In the genomic region with DNA sequence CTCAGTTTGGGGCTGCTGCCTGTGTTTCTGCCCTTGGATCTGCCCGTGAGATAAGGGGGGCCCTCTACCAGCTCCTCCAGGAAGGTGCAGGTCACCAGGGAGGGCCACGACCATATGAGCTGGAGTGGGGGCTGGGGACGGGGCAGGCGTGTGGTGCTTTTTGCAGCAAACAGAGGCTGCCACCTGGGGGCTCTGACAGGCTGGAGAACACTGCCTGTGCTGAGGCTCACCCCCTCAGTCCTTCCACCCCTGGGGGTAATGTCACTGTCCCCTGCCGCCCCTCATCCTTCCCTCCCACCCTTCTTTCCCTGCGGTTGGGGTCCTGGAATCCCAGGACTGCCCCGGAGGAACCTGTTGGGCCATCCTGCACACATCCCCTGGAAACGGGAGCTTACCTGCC, we compare ENCODE assay signal across 1 cellular context.
TF ChIP-seq lines count a peak whose summit lies in the region.

No MANE protein-coding gene starts in this region.

TF ChIP-seq in K562, 482 proteins besides CTCF, POLR2A, EP300 and RAD21:
- no peak for TF ChIP-seq CHD1 (IDR thresholded peaks at IDR 0.05; ENCODE audit: low read length)
- TF ChIP-seq, protein P1, sequence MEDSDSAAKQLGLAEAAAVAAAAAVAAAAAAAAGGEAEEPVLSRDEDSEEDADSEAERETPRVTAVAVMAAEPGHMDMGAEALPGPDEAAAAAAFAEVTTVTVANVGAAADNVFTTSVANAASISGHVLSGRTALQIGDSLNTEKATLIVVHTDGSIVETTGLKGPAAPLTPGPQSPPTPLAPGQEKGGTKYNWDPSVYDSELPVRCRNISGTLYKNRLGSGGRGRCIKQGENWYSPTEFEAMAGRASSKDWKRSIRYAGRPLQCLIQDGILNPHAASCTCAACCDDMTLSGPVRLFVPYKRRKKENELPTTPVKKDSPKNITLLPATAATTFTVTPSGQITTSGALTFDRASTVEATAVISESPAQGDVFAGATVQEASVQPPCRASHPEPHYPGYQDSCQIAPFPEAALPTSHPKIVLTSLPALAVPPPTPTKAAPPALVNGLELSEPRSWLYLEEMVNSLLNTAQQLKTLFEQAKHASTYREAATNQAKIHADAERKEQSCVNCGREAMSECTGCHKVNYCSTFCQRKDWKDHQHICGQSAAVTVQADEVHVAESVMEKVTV (CRISPR knock-in tag; IDR thresholded peaks at IDR 0.05): no peak
- no peak for TF ChIP-seq CBX2 (IDR thresholded peaks at IDR 0.05; ENCODE audit: insufficient read depth, low read length, poor library complexity, severe bottlenecking)
- TF ChIP-seq, protein P2, sequence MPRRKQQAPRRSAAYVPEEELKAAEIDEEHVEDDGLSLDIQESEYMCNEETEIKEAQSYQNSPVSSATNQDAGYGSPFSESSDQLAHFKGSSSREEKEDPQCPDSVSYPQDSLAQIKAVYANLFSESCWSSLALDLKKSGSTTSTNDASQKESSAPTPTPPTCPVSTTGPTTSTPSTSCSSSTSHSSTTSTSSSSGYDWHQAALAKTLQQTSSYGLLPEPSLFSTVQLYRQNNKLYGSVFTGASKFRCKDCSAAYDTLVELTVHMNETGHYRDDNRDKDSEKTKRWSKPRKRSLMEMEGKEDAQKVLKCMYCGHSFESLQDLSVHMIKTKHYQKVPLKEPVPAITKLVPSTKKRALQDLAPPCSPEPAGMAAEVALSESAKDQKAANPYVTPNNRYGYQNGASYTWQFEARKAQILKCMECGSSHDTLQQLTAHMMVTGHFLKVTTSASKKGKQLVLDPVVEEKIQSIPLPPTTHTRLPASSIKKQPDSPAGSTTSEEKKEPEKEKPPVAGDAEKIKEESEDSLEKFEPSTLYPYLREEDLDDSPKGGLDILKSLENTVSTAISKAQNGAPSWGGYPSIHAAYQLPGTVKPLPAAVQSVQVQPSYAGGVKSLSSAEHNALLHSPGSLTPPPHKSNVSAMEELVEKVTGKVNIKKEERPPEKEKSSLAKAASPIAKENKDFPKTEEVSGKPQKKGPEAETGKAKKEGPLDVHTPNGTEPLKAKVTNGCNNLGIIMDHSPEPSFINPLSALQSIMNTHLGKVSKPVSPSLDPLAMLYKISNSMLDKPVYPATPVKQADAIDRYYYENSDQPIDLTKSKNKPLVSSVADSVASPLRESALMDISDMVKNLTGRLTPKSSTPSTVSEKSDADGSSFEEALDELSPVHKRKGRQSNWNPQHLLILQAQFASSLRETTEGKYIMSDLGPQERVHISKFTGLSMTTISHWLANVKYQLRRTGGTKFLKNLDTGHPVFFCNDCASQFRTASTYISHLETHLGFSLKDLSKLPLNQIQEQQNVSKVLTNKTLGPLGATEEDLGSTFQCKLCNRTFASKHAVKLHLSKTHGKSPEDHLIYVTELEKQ (CRISPR knock-in tag; IDR thresholded peaks at IDR 0.05): no peak
- TF ChIP-seq GTF2F1 (IDR thresholded peaks at IDR 0.05; ENCODE audit: low read depth, low read length): no peak
- TF ChIP-seq SRSF7 (optimal IDR thresholded peaks at IDR 0.05; ENCODE audit: low read depth, low read length): no peak
- TF ChIP-seq, protein P3, sequence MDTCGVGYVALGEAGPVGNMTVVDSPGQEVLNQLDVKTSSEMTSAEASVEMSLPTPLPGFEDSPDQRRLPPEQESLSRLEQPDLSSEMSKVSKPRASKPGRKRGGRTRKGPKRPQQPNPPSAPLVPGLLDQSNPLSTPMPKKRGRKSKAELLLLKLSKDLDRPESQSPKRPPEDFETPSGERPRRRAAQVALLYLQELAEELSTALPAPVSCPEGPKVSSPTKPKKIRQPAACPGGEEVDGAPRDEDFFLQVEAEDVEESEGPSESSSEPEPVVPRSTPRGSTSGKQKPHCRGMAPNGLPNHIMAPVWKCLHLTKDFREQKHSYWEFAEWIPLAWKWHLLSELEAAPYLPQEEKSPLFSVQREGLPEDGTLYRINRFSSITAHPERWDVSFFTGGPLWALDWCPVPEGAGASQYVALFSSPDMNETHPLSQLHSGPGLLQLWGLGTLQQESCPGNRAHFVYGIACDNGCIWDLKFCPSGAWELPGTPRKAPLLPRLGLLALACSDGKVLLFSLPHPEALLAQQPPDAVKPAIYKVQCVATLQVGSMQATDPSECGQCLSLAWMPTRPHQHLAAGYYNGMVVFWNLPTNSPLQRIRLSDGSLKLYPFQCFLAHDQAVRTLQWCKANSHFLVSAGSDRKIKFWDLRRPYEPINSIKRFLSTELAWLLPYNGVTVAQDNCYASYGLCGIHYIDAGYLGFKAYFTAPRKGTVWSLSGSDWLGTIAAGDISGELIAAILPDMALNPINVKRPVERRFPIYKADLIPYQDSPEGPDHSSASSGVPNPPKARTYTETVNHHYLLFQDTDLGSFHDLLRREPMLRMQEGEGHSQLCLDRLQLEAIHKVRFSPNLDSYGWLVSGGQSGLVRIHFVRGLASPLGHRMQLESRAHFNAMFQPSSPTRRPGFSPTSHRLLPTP (IDR thresholded peaks at IDR 0.05; ENCODE audit: borderline replicate concordance, extremely low read depth, insufficient read length): no peak
- TF ChIP-seq ZFX (CRISPR knock-in tag; IDR thresholded peaks at IDR 0.05): no peak
- TF ChIP-seq CAMTA2 (CRISPR knock-in tag; conservative IDR thresholded peaks at IDR 0.05): no peak
- no peak for TF ChIP-seq ZNF785 (CRISPR knock-in tag; IDR thresholded peaks at IDR 0.05)
- TF ChIP-seq SMARCE1 (IDR thresholded peaks at IDR 0.05): no peak
- TF ChIP-seq EHMT2 (IDR thresholded peaks at IDR 0.05): no peak
- TF ChIP-seq PTTG1 (tag; IDR thresholded peaks at IDR 0.05; ENCODE audit: low read depth): no peak
- TF ChIP-seq ZNF175 (CRISPR knock-in tag; IDR thresholded peaks at IDR 0.05; ENCODE audit: low read depth): no peak
- TF ChIP-seq, protein P4, sequence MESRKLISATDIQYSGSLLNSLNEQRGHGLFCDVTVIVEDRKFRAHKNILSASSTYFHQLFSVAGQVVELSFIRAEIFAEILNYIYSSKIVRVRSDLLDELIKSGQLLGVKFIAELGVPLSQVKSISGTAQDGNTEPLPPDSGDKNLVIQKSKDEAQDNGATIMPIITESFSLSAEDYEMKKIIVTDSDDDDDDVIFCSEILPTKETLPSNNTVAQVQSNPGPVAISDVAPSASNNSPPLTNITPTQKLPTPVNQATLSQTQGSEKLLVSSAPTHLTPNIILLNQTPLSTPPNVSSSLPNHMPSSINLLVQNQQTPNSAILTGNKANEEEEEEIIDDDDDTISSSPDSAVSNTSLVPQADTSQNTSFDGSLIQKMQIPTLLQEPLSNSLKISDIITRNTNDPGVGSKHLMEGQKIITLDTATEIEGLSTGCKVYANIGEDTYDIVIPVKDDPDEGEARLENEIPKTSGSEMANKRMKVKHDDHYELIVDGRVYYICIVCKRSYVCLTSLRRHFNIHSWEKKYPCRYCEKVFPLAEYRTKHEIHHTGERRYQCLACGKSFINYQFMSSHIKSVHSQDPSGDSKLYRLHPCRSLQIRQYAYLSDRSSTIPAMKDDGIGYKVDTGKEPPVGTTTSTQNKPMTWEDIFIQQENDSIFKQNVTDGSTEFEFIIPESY (CRISPR knock-in tag; IDR thresholded peaks at IDR 0.05): no peak
- no peak for TF ChIP-seq TCFL5 (CRISPR knock-in tag; conservative IDR thresholded peaks at IDR 0.05)
- no peak for TF ChIP-seq BRD4 (IDR thresholded peaks at IDR 0.05)
- TF ChIP-seq, protein P5, sequence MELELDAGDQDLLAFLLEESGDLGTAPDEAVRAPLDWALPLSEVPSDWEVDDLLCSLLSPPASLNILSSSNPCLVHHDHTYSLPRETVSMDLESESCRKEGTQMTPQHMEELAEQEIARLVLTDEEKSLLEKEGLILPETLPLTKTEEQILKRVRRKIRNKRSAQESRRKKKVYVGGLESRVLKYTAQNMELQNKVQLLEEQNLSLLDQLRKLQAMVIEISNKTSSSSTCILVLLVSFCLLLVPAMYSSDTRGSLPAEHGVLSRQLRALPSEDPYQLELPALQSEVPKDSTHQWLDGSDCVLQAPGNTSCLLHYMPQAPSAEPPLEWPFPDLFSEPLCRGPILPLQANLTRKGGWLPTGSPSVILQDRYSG (tag; conservative IDR thresholded peaks at IDR 0.05; ENCODE audit: low read depth): no peak
- TF ChIP-seq CBX3 (IDR thresholded peaks at IDR 0.05; ENCODE audit: borderline replicate concordance in 1 of 2, low read length in 2 of 2): no peak
- no peak for TF ChIP-seq KAT8 (IDR thresholded peaks at IDR 0.05; ENCODE audit: low read depth)
